In genomic region chr7:73861305-73861704, GRCh38 we compare ENCODE assay signal across 37 cellular contexts. TPM values are rescaled to one million over a fixed set of nuclear protein-coding genes. Genes with fewer than 3 reads are reported as not detected.
"Had no signal": no experiment of that assay in that cellular context is flagged by ENCODE, and none has a peak within 500 bp of the region (broad histone marks: within the 10 kb centered on the region; RNA-seq: fewer than 3 reads in every experiment).

No MANE protein-coding gene starts in this region.

- DNase-seq: activated effector memory CD4-positive, alpha-beta T cell treated with anti-CD3 and anti-CD28 coated beads, Interleukin-2, amount 50 U/mL, for 16 hours; activated effector memory CD4-positive, alpha-beta T cell treated with Interleukin-2 at 50 U/mL for 16 hours; activated gamma-delta T cell; activated gamma-delta T cell treated with Interleukin-2 at 50 U/mL for 16 hours; activated naive CD4-positive, alpha-beta T cell; activated naive CD4-positive, alpha-beta T cell treated with anti-CD3 and anti-CD28 coated beads for 36 hours; activated naive CD4-positive, alpha-beta T cell treated with anti-CD3 and anti-CD28 coated beads, Interleukin-2, amount 10 ng/mL, durations not matched to agents 7 days and 5 days; activated naive CD4-positive, alpha-beta T cell treated with anti-CD3 and anti-CD28 coated beads, Interleukin-2, amount 50 U/mL, for 16 hours; activated naive CD4-positive, alpha-beta T cell treated with Interleukin-2 at 50 U/mL for 16 hours; activated naive CD8-positive, alpha-beta T cell treated with anti-CD3 and anti-CD28 coated beads for 36 hours; activated naive CD8-positive, alpha-beta T cell treated with anti-CD3 and anti-CD28 coated beads, Interleukin-2, amount 10 ng/mL, durations not matched to agents 7 days and 5 days; activated naive CD8-positive, alpha-beta T cell treated with anti-CD3 and anti-CD28 coated beads, Interleukin-2, amount 50 U/mL, for 24 hours; activated T-cell treated with anti-CD3 and anti-CD28 coated beads, Interleukin-2, amount 50 U/mL, for 1 hour; activated T-cell treated with anti-CD3 and anti-CD28 coated beads, Interleukin-2, amount 50 U/mL, for 24 hours; activated T-cell treated with anti-CD3 and anti-CD28 coated beads, Interleukin-2, amount 50 U/mL, for 4 hours; activated T-cell treated with anti-CD3 and anti-CD28 coated beads, Interleukin-2, amount 50 U/mL, for 48 hours; activated T-cell treated with anti-CD3 and anti-CD28 coated beads, Interleukin-2, amount 50 U/mL, for 72 hours; adrenal gland; amniotic stem cell; amygdala; anterior cingulate cortex; aorta; body of pancreas; brain microvascular endothelial cell; caudate nucleus; central memory CD4-positive, alpha-beta T cell; cerebellar nuclear complex had no signal

- H3K9me3 ChIP-seq: adrenal gland, ascending aorta, body of pancreas, breast epithelium had no signal

- H3K27me3 ChIP-seq: adrenal gland, ascending aorta, body of pancreas, brain microvascular endothelial cell, breast epithelium had no signal

- H3K4me1 ChIP-seq: adrenal gland, ascending aorta, body of pancreas, breast epithelium had no signal

- H3K36me3 ChIP-seq: adrenal gland, ascending aorta, brain microvascular endothelial cell, breast epithelium, cardiac muscle cell had no signal

- FAIRE-seq: astrocyte, bronchial epithelial cell had no signal

- H3K27ac ChIP-seq: adrenal gland, ascending aorta, body of pancreas, brain microvascular endothelial cell, breast epithelium, cardiac muscle cell had no signal

- H3K4me3 ChIP-seq: adrenal gland, ascending aorta, body of pancreas, breast epithelium, cardiac muscle cell had no signal

- ATAC-seq: activated naive CD4-positive, alpha-beta T cell treated with anti-CD3 and anti-CD28 coated beads, Interleukin-2, amount 50 U/mL, for 72 hours; activated naive CD8-positive, alpha-beta T cell treated with anti-CD3 and anti-CD28 coated beads, Interleukin-2, amount 50 U/mL, for 24 hours; activated T-cell treated with anti-CD3 and anti-CD28 coated beads, Interleukin-2, amount 50 U/mL, for 4 hours; activated T-cell treated with anti-CD3 and anti-CD28 coated beads, Interleukin-2, amount 50 U/mL, for 72 hours; activated T-helper 17 cell treated with anti-CD3 and anti-CD28 coated beads, Interleukin-2, amount 50 U/mL, for 72 hours; body of pancreas had no signal

RNA-seq across cellular contexts. Expression of gene TMEM270, which starts 0.3 kb away (rescaled TPM):
- total RNA-seq: activated naive CD4-positive, alpha-beta T cell treated with anti-CD3 and anti-CD28 coated beads for 36 hours; activated naive CD4-positive, alpha-beta T cell treated with anti-CD3 and anti-CD28 coated beads, Interleukin-2, amount 50 U/mL, for 72 hours; activated naive CD8-positive, alpha-beta T cell treated with anti-CD3 and anti-CD28 coated beads for 36 hours; activated naive CD8-positive, alpha-beta T cell treated with anti-CD3 and anti-CD28 coated beads, Interleukin-2, amount 10 ng/mL, durations not matched to agents 7 days and 5 days; activated T-cell treated with anti-CD3 and anti-CD28 coated beads, Interleukin-2, amount 50 U/mL, for 4 hours; activated T-cell treated with anti-CD3 and anti-CD28 coated beads, Interleukin-2, amount 50 U/mL, for 72 hours; activated T-helper 1 cell treated with anti-CD3 and anti-CD28 coated beads, Interleukin-12 subunit alpha, Interleukin-12 subunit beta, Interleukin-2, Interleukin-4 antibody, amounts not matched to agents 30 ng/mL and 10 ng/mL and 1 ng/mL, durations not matched to agents 14 hours and 24 hours and 36 hours; activated T-helper 17 cell treated with anti-CD3 and anti-CD28 coated beads, Interleukin-2, amount 50 U/mL, for 72 hours; activated T-helper 2 cell treated with anti-CD3 and anti-CD28 coated beads, Interferon-gamma antibody, Interleukin-2, Interleukin-4, amounts not matched to agents 10 μg/mL and 5 μg/mL and 100 μg/mL, durations not matched to agents 14 hours and 24 hours and 36 hours; adrenal gland; aorta; ascending aorta; astrocyte; body of pancreas; breast epithelium; bronchial epithelial cell; cardiac muscle cell; cerebellum had no signal
- polyA plus RNA-seq: aorta, cardiac muscle cell had no signal

RNA-seq across cellular contexts. Expression of gene METTL27, which starts 19.0 kb away (rescaled TPM):
- total RNA-seq: ascending aorta had no signal

RNA-seq across cellular contexts. Expression of gene CLDN4, which starts 30.5 kb away (rescaled TPM):
- total RNA-seq: activated T-helper 1 cell treated with anti-CD3 and anti-CD28 coated beads, Interleukin-12 subunit alpha, Interleukin-12 subunit beta, Interleukin-2, Interleukin-4 antibody, amounts not matched to agents 30 ng/mL and 10 ng/mL and 1 ng/mL, durations not matched to agents 14 hours and 24 hours and 36 hours; activated T-helper 2 cell treated with anti-CD3 and anti-CD28 coated beads, Interferon-gamma antibody, Interleukin-2, Interleukin-4, amounts not matched to agents 10 μg/mL and 5 μg/mL and 100 μg/mL, durations not matched to agents 14 hours and 24 hours and 36 hours had no signal
